9 cellular contexts compared by ENCODE assay signal in genomic region chr11:59668188-59668949, GRCh38. TPM values are rescaled to one million over a fixed set of nuclear protein-coding genes. Genes with fewer than 3 reads are reported as not detected.
DNase-seq lines count a peak whose midpoint lies in the region; ATAC-seq and TF ChIP-seq lines count a peak whose summit lies in the region.
"Had no signal": no experiment of that assay in that cellular context is flagged by ENCODE, and none has a peak within 500 bp of the region (broad histone marks: within the 10 kb centered on the region; RNA-seq: fewer than 3 reads in every experiment).

No MANE protein-coding gene starts in this region.

- no peaks in the 10 kb centered on the region for H3K9me3 Mint-ChIP-seq in CD4-positive, alpha-beta memory T cell
- H3K9me3 Mint-ChIP-seq in brain: no peaks in the 10 kb centered on the region

- peaks cover 30 to 57% (median 39%) of the 10 kb centered on the region in 4 donors for H3K4me1 Mint-ChIP-seq in CD4-positive, alpha-beta memory T cell
- peaks cover 52% of the 10 kb centered on the region for H3K4me1 Mint-ChIP-seq in brain

- no peaks in the 10 kb centered on the region for H3K27me3 Mint-ChIP-seq in CD4-positive, alpha-beta memory T cell
- peaks cover 8% of the 10 kb centered on the region for H3K27me3 Mint-ChIP-seq in brain

- POLR2A ChIA-PET in CD4-positive, alpha-beta memory T cell (lab: Charles Lee; ENCODE audit: partially characterized antibody): interaction anchor here (0.8 to 2.7 kb wide), 18 partner anchors 9 to 141 kb away, joined by 3 to 74 read pairs (median 5); partner anchors contain the start of genes MRPL16, OSBP and STX3

- H3K9me3 ChIP-seq in CD4-positive, alpha-beta memory T cell (ENCODE audit: control insufficient read depth in 1 of 2, low read length in 2 of 2): no peaks in the 10 kb centered on the region

- peaks cover 43% of the 10 kb centered on the region for H3K4me1 ChIP-seq in CD4-positive, alpha-beta memory T cell (ENCODE audit: insufficient read depth, low read length)

- peak; percentile 29 for ATAC-seq in GM19438 (IDR thresholded peaks at IDR 0.05; ENCODE audit: low read depth, unreplicated experiment)

- peak overlapping the region; percentile 88 to 100 (median 95) for H3K27ac Mint-ChIP-seq in CD4-positive, alpha-beta memory T cell
- H3K27ac Mint-ChIP-seq in brain: peak overlapping the region; percentile 79 to 92 (median 89)

- no peaks in the 10 kb centered on the region for H3K27me3 ChIP-seq in CD4-positive, alpha-beta memory T cell (ENCODE audit: insufficient read depth, low read length)

- H3K36me3 ChIP-seq in CD4-positive, alpha-beta memory T cell (ENCODE audit: insufficient read depth, low read length): peaks cover 17% of the 10 kb centered on the region

- peak overlapping the region; percentile 92 to 98 (median 94) for H3K4me3 Mint-ChIP-seq in CD4-positive, alpha-beta memory T cell
- peak overlapping the region; percentile 85 to 94 (median 90) for H3K4me3 Mint-ChIP-seq in brain

- intact Hi-C loops in CD4-positive, alpha-beta memory T cell (cut with micrococcal nuclease): loop anchor here (2.0 kb wide), 3 partner anchors 134 to 1956 kb away; partner anchors contain the start of genes FAM111A, MED19 and TMX2

- peak overlapping the region; percentile 99 for H3K27ac ChIP-seq in CD4-positive, alpha-beta memory T cell (ENCODE audit: low read depth, low read length)

- TF ChIP-seq CTCF in brain (conservative IDR thresholded peaks at IDR 0.05): peak in 1 of 2 experiments; percentile 43

- H3K36me3 Mint-ChIP-seq in CD4-positive, alpha-beta memory T cell: peaks cover 26 to 50% of the 10 kb centered on the region in 2 donors
- peaks cover 32% of the 10 kb centered on the region for H3K36me3 Mint-ChIP-seq in brain

- peak overlapping the region; percentile 18 to 83 for H3K4me3 ChIP-seq in CD4-positive, alpha-beta memory T cell (ENCODE audit: low read length in 2 of 2)

- CTCF ChIA-PET in CD4-positive, alpha-beta memory T cell (lab: Charles Lee; ENCODE audit: partially characterized antibody): interaction anchor here (0.8 to 2.3 kb wide), 13 partner anchors 9 to 524 kb away, joined by 3 to 12 read pairs (median 4); partner anchors contain the start of genes DTX4, MRPL16, OSBP and STX3

- peak in 1 of 5 donors; percentile 87 for DNase-seq in CD4-positive, alpha-beta memory T cell
- DNase-seq in HPDE6-E6E7 (ENCODE audit: extremely low spot score): peak; percentile 63
- DNase-seq in T-helper 2 cell: peak; percentile 45 to 71 (median 59)
- DNase-seq in iPS-NIHi7 (ENCODE audit: extremely low spot score): peak; percentile 79
- DNase-seq in stimulated activated CD4-positive, alpha-beta T cell treated with anti-CD3 and anti-CD28 coated beads, Interleukin-15, amount 100 ng/mL, for 1 hour (ENCODE audit: low read depth in 1 of 2, low spot score in 1 of 2): peak; percentile 44 to 67
- no peak for DNase-seq in SHP77 treated with DMSO at 0.1 percent for 48 hours (lab: John Stamatoyannopoulos, UW)

RNA-seq across cellular contexts. Expression of gene PATL1, which starts 0.5 kb away (rescaled TPM):
- total RNA-seq in CD4-positive, alpha-beta memory T cell: 10 to 100 TPM; 45.3 to 45.5 TPM
- polyA plus RNA-seq in CD4-positive, alpha-beta memory T cell: 1 to 10 TPM; 2.6 to 8.7 TPM
- 35.1 TPM for polyA plus RNA-seq in brain (ENCODE audit: insufficient read depth, low read depth, low replicate concordance)

RNA-seq across cellular contexts. Expression of gene OR10V1, which starts 45.3 kb away (rescaled TPM):
- not detected for total RNA-seq in CD4-positive, alpha-beta memory T cell
- not detected for polyA plus RNA-seq in CD4-positive, alpha-beta memory T cell
- polyA plus RNA-seq in brain (ENCODE audit: insufficient read depth, low read depth, low replicate concordance): not detected
- total RNA-seq: glomerular endothelial cell had no signal

RNA-seq across cellular contexts. Expression of gene OSBP, which starts 52.8 kb away (rescaled TPM):
- 10 to 100 TPM; 55.3 to 55.6 TPM for total RNA-seq in CD4-positive, alpha-beta memory T cell
- 10 to 100 TPM; 17.4 to 41.5 TPM for polyA plus RNA-seq in CD4-positive, alpha-beta memory T cell
- 41.9 TPM for polyA plus RNA-seq in brain (ENCODE audit: insufficient read depth, low read depth, low replicate concordance)
